20 cellular contexts compared by ENCODE assay signal in the genomic region with DNA sequence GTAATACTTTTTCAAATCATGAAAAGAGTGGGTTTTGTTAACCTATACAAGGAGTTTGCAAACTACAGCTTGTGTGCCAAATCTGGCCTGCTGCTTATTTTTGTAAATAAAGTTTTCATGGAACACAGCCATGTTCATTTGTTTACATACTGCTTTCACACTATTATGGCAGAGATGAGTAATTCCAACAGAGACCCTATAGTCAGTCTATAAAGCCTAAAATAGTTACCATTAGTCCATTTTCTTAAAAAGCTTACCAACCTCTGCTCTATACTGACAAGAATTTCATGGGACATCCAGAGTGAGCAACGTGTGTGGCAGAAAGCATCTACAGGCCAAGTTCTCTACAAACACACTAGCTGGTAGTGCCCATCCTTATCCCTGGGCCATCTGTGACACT. TPM values are rescaled to one million over a fixed set of nuclear protein-coding genes. Genes with fewer than 3 reads are reported as not detected.
DNase-seq lines count a peak whose midpoint lies in the region; ATAC-seq and FAIRE-seq lines count a peak whose summit lies in the region.
"Had no signal": no experiment of that assay in that cellular context is flagged by ENCODE, and none has a peak within 500 bp of the region (broad histone marks: within the 10 kb centered on the region; RNA-seq: fewer than 3 reads in every experiment).

No MANE protein-coding gene starts in this region.

- no peaks in the 10 kb centered on the region for H3K27me3 ChIP-seq in H7 (ENCODE audit: control insufficient read depth, insufficient read depth, low read length)
- H3K27me3 ChIP-seq: BLaER1 had no signal

- H3K27ac Mint-ChIP-seq in T-helper 17 cell: no peak overlapping the region
- H3K27ac Mint-ChIP-seq: B cell; CD4-positive, CD25-positive, alpha-beta regulatory T cell; CD8-positive, alpha-beta T cell; GM23338; HFFc6 had no signal

- no peaks in the 10 kb centered on the region for H3K27me3 Mint-ChIP-seq in T-helper 17 cell
- H3K27me3 Mint-ChIP-seq: B cell; CD4-positive, CD25-positive, alpha-beta regulatory T cell had no signal

- H3K36me3 ChIP-seq in H7 (replicated peaks; ENCODE audit: control insufficient read depth, insufficient read depth, low read length): no peaks in the 10 kb centered on the region
- H3K36me3 ChIP-seq: HAP-1 had no signal

- peaks cover 9% of the 10 kb centered on the region for H3K36me3 Mint-ChIP-seq in T-helper 17 cell (ENCODE audit: low read depth)

- no peak for DNase-seq in GM18507 (ENCODE audit: extremely low spot score, insufficient read length, low read depth)
- DNase-seq in NCI-H460 (ENCODE audit: extremely low read depth, low read depth): peak; percentile 61
- DNase-seq in T-helper 17 cell: no peak
- no peak for DNase-seq in epidermal melanocyte (ENCODE audit: insufficient read length, low spot score)
- no peak for DNase-seq in H7
- DNase-seq: Caco-2; CD4-positive, CD25-positive, alpha-beta regulatory T cell; CD8-positive, alpha-beta T cell; DMS79; EL; GF-D8; HFFc6 had no signal

- no peaks in the 10 kb centered on the region for H3K9me3 ChIP-seq in T-helper 17 cell (ENCODE audit: control insufficient read depth, low read length, poor library complexity, severe bottlenecking)
- H3K9me3 ChIP-seq: BLaER1, Caco-2, HAP-1 had no signal

- FAIRE-seq in GM18507 (lab: Jason Lieb, UNC) (peak; percentile 33), islet of Langerhans (lab: Jason Lieb, UNC) (peak; percentile 93)
- FAIRE-seq: A204.1, GM12891 had no signal

- H3K4me1 Mint-ChIP-seq in T-helper 17 cell: peaks cover 3% of the 10 kb centered on the region
- H3K4me1 Mint-ChIP-seq: B cell, GM23338 had no signal

- H3K4me3 ChIP-seq in H7 (ENCODE audit: insufficient read depth, low read depth, low read length): no peak overlapping the region
- H3K4me3 ChIP-seq: BLaER1, GM23338, HAP-1 had no signal

- H3K4me3 Mint-ChIP-seq in T-helper 17 cell: peak overlapping the region; percentile 31
- H3K4me3 Mint-ChIP-seq: B cell; CD4-positive, CD25-positive, alpha-beta regulatory T cell; CD8-positive, alpha-beta T cell; GM23338; HFFc6 had no signal

- no peak for ATAC-seq in T-helper 17 cell
- ATAC-seq in GM21786 (IDR thresholded peaks at IDR 0.05; ENCODE audit: unreplicated experiment): no peak
- ATAC-seq: CD8-positive, alpha-beta T cell; GM23338 had no signal

RNA-seq across cellular contexts. Expression of gene ERO1B, which starts 42.6 kb away (rescaled TPM):
- 11.0 and 16.7 TPM in 2 replicates for total RNA-seq in NCI-H460 (2014; rRNA removed; shearing (Covaris generic))
- polyA plus RNA-seq in NCI-H460 (2014; cell fraction: nucleus; rRNA removed): 2.3 and 4.5 TPM in 2 replicates
- 10 to 100 TPM; 11.1 to 14.9 TPM for total RNA-seq in T-helper 17 cell
- 2.8 and 3.6 TPM in 2 replicates for total RNA-seq in H7 (2014; rRNA removed; shearing (Covaris generic))
